36 cellular contexts compared by ENCODE assay signal in genomic region chr10:107423903-107424302, GRCh38.
A peak's percentile ranks its signal among the peaks of the same experiment; 100 is the strongest.
DNase-seq lines count a peak whose midpoint lies in the region; ATAC-seq and TF ChIP-seq lines count a peak whose summit lies in the region.
"Had no signal": no experiment of that assay in that cellular context is flagged by ENCODE, and none has a peak within 500 bp of the region (broad histone marks: within the 10 kb centered on the region; RNA-seq: fewer than 3 reads in every experiment).

No MANE protein-coding gene starts in this region.

- no peak for TF ChIP-seq CTCF in kidney epithelial cell (IDR thresholded peaks at IDR 0.05; ENCODE audit: insufficient read depth, low read length, poor library complexity, severe bottlenecking)
- no peak for TF ChIP-seq CTCF in lower leg skin (IDR thresholded peaks at IDR 0.05)

- intact Hi-C loops in lower leg skin (cut with DNase I; ENCODE audit: low total_unique reads): no loop called here

- no peak for TF ChIP-seq POLR2A in lower leg skin (IDR thresholded peaks at IDR 0.05)

- ATAC-seq in GM18868 (IDR thresholded peaks at IDR 0.05; ENCODE audit: unreplicated experiment): peak; percentile 17
- peak; percentile 45 for ATAC-seq in GM21619 (IDR thresholded peaks at IDR 0.05; ENCODE audit: unreplicated experiment)
- peak; percentile 71 for ATAC-seq in HG03354 (IDR thresholded peaks at IDR 0.05; ENCODE audit: poor library complexity, severe bottlenecking, unreplicated experiment)
- no peak for ATAC-seq in GM19023 (IDR thresholded peaks at IDR 0.05; ENCODE audit: unreplicated experiment)
- ATAC-seq: activated CD8-positive, alpha-beta T cell treated with anti-CD3 and anti-CD28 coated beads for 36 hours; mucosa of descending colon; natural killer cell; Panc1 had no signal

- H3K4me3 ChIP-seq in kidney epithelial cell (ENCODE audit: low read depth, low read length): no peak overlapping the region
- H3K4me3 ChIP-seq in lower leg skin (ENCODE audit: low read depth, poor library complexity, severe bottlenecking): no peak overlapping the region
- H3K4me3 ChIP-seq: esophagus squamous epithelium, HAP-1, lung, mucosa of descending colon, tibial nerve had no signal

- no peaks in the 10 kb centered on the region for H3K27me3 ChIP-seq in kidney epithelial cell (ENCODE audit: control insufficient read depth, insufficient read depth, low read length)
- H3K27me3 ChIP-seq: brain microvascular endothelial cell, esophagus squamous epithelium, tibial nerve had no signal

- no peaks in the 10 kb centered on the region for H3K36me3 ChIP-seq in kidney epithelial cell (ENCODE audit: control insufficient read depth, insufficient read depth, low read length)
- H3K36me3 ChIP-seq: brain microvascular endothelial cell, esophagus squamous epithelium, HAP-1, tibial nerve had no signal

- DNase-seq in kidney epithelial cell (ENCODE audit: low read depth) (peak; percentile 42), COR-L47 (lab: John Stamatoyannopoulos, UW) (no peak), COLO829 (ENCODE audit: low spot score) (no peak), lower leg skin (ENCODE audit: low spot score in 2 of 2) (no peak)
- DNase-seq: activated CD4-positive, alpha-beta T cell treated with anti-CD3 and anti-CD28 coated beads for 1 hour; activated CD8-positive, alpha-beta T cell treated with anti-CD3 and anti-CD28 coated beads for 36 hours; activated naive CD4-positive, alpha-beta T cell treated with anti-CD3 and anti-CD28 coated beads, Interleukin-2, amount 50 U/mL, for 16 hours; amygdala; brain microvascular endothelial cell; CD4-positive, CD25-positive, alpha-beta regulatory T cell; cerebellar nuclear complex; dermis blood vessel endothelial cell; DND-41; endodermal cell; esophagus squamous epithelium; foreskin melanocyte; GF-D8; kidney; MM.1S; mucosa of descending colon; natural killer cell; NCI-H1417 treated with DMSO at 0.1 percent for 48 hours; NCI-H2081; NCI-H526; NK-92 treated with Interleukin-12 subunit alpha and Interleukin-12 subunit beta, amount 100 ng/mL, for 24 hours; Right ventricle myocardium superior; stimulated activated CD4-positive, alpha-beta T cell treated with anti-CD3 and anti-CD28 coated beads, Interleukin-4, amount 100 ng/mL, for 24 hours; T-helper 2 cell had no signal

- 72 to 77% methylated on average over 3 of the region's 3 CpGs for WGBS in lower leg skin, 2 donors
